Comparison of ENCODE assay signal across 1 cellular context in the genomic region with DNA sequence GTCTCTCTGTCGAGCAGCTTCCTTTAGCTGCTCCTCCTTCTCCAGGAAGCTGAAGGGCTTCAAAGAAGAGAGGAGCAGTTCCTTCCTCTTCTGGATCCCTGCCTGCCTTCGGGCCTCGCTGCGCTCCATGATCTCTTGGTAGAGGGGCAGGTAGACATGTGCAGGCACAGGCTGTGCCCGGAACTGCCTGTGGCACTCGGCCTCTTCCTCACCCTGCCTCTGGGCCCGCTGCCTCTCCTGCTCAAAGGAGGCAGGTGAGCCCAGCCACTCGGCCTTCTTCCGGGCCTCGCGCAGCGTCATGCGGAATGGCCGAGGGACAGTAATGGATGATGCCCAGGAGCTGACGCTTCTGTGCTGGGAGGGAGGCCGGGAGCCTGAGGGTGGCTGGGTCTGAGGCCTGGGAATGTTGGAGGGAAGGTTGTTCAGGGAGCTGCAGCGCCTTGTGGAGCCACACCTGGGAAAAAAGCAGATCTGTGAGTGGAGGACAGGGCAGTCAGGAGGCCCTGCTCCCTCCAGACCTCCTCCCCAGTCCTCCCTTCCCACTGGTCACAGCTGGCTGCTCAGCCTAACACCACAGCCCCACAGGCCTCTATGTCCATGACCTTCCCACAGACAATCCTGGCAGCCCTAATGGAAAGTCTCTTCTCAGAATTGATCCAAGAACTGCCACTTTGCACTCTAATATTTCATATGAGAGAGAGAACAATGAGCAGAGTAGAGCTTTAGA.
TF ChIP-seq lines count a peak whose summit lies in the region.

No MANE protein-coding gene starts in this region.

TF ChIP-seq in IMR-90, 13 proteins besides CTCF, POLR2A, EP300 and RAD21 (continued from another document):
- TF ChIP-seq, protein P1, sequence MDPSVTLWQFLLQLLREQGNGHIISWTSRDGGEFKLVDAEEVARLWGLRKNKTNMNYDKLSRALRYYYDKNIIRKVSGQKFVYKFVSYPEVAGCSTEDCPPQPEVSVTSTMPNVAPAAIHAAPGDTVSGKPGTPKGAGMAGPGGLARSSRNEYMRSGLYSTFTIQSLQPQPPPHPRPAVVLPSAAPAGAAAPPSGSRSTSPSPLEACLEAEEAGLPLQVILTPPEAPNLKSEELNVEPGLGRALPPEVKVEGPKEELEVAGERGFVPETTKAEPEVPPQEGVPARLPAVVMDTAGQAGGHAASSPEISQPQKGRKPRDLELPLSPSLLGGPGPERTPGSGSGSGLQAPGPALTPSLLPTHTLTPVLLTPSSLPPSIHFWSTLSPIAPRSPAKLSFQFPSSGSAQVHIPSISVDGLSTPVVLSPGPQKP (IDR thresholded peaks at IDR 0.05; ENCODE audit: borderline replicate concordance, low read depth, low read length) = no peak
- TF ChIP-seq, protein P2, sequence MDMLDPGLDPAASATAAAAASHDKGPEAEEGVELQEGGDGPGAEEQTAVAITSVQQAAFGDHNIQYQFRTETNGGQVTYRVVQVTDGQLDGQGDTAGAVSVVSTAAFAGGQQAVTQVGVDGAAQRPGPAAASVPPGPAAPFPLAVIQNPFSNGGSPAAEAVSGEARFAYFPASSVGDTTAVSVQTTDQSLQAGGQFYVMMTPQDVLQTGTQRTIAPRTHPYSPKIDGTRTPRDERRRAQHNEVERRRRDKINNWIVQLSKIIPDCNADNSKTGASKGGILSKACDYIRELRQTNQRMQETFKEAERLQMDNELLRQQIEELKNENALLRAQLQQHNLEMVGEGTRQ (IDR thresholded peaks at IDR 0.05; ENCODE audit: low read depth, low read length) = no peak
- TF ChIP-seq MAFK (IDR thresholded peaks at IDR 0.05; ENCODE audit: low read depth, low read length) (no peak), RCOR1 (IDR thresholded peaks at IDR 0.05; ENCODE audit: insufficient replicate concordance, low read length) (no peak), CHD1 (IDR thresholded peaks at IDR 0.05; ENCODE audit: low read depth, low read length) (no peak), MAZ (IDR thresholded peaks at IDR 0.05; ENCODE audit: borderline replicate concordance, low read depth, low read length) (no peak), NFE2L2 (IDR thresholded peaks at IDR 0.05; ENCODE audit: low read depth, low read length) (no peak), MXI1 (IDR thresholded peaks at IDR 0.05; ENCODE audit: borderline replicate concordance, low read depth, low read length) (no peak), CEBPB (IDR thresholded peaks at IDR 0.05; ENCODE audit: low read depth, low read length) (no peak)
